ENCODE assay signal across 16 cellular contexts in genomic region chr1:145719230-145720079, GRCh38. TPM values are rescaled to one million over a fixed set of nuclear protein-coding genes. Genes with fewer than 3 reads are reported as not detected.
DNase-seq lines count a peak whose midpoint lies in the region; ATAC-seq, FAIRE-seq and TF ChIP-seq lines count a peak whose summit lies in the region.
"Had no signal": no experiment of that assay in that cellular context is flagged by ENCODE, and none has a peak within 500 bp of the region (broad histone marks: within the 10 kb centered on the region; RNA-seq: fewer than 3 reads in every experiment).

A gene with protein sequence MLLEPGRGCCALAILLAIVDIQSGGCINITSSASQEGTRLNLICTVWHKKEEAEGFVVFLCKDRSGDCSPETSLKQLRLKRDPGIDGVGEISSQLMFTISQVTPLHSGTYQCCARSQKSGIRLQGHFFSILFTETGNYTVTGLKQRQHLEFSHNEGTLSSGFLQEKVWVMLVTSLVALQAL (plus strand): TSS chr1:145719499. CDS start chr1:145728328, 8,829 bp downstream.

- peak; percentile 9 for DNase-seq in activated naive CD4-positive, alpha-beta T cell treated with anti-CD3 and anti-CD28 coated beads for 36 hours
- no peak for DNase-seq in activated naive CD4-positive, alpha-beta T cell treated with anti-CD3 and anti-CD28 coated beads, Interleukin-2, amount 10 ng/mL, durations not matched to agents 7 days and 5 days
- DNase-seq in NB4 (ENCODE audit: low read depth) (peak; percentile 14), K562 (ENCODE audit: extremely low read depth in 1 of 4, low spot score in 3 of 4) (no peak), Kasumi-1 (lab: John Stamatoyannopoulos, UW) (no peak), testis (no peak)
- peak in 1 of 2 donors; percentile 58 for DNase-seq in stimulated activated effector memory CD8-positive, alpha-beta T cell treated with anti-CD3 and anti-CD28 coated beads, Interleukin-12 subunit alpha, Interleukin-12 subunit beta, amount 100 ng/mL, for 72 hours (ENCODE audit: low spot score in 2 of 2)
- no peak for DNase-seq in naive thymus-derived CD4-positive, alpha-beta T cell
- DNase-seq: NCI-H1930, pancreas, upper lobe of left lung had no signal

- CTCF ChIA-PET in activated naive CD4-positive, alpha-beta T cell treated with anti-CD3 and anti-CD28 coated beads for 36 hours (lab: Charles Lee) = interaction anchor here (1.0 to 1.4 kb wide), 5 partner anchors 11 to 127 kb away, joined by 3 to 5 read pairs (median 4); partner anchors contain the start of gene NUDT17
- CTCF ChIA-PET in activated naive CD4-positive, alpha-beta T cell treated with anti-CD3 and anti-CD28 coated beads, Interleukin-2, amount 10 ng/mL, durations not matched to agents 7 days and 5 days (lab: Charles Lee) = interaction anchor here (1.3 to 1.5 kb wide), 3 partner anchors 8 to 86 kb away, joined by 3 to 4 read pairs (median 4); no protein-coding TSS in a partner anchor
- CTCF ChIA-PET in K562 (lab: Yijun Ruan, JAX; ENCODE audit: low intra/inter-chr PET ratio) = interaction anchor here (1.2 kb wide), 1 partner anchor 9 kb away, joined by 4 read pairs; no protein-coding TSS in a partner anchor
- CTCF ChIA-PET in naive thymus-derived CD4-positive, alpha-beta T cell (lab: Charles Lee) = no interaction called here

- H3K4me1 ChIP-seq in K562 (replicated peaks in 1 of 2; ENCODE audit: control insufficient read depth in 2 of 2, insufficient read depth in 2 of 2, low read length in 2 of 2) (peaks cover 4 to 9% of the 10 kb centered on the region in 2 experiments; a peak in 3 of 5 replicates), testis (peaks cover 6% of the 10 kb centered on the region)
- H3K4me1 ChIP-seq in naive thymus-derived CD4-positive, alpha-beta T cell (ENCODE audit: control insufficient read depth in 2 of 2, insufficient read depth in 2 of 2, low read length in 2 of 2) = peaks cover 4 to 18% of the 10 kb centered on the region in 2 donors

- no peak for TF ChIP-seq CTCF in NB4 (IDR thresholded peaks at IDR 0.05; ENCODE audit: low read depth, low read length)
- no peak for TF ChIP-seq CTCF in K562 (IDR thresholded peaks at IDR 0.05 in 2 of 3, conservative IDR thresholded peaks at IDR 0.05 in 1 of 3; ENCODE audit: insufficient read depth in 2 of 3, low read depth in 1 of 3, low read length in 3 of 3)
- no peak for TF ChIP-seq CTCF in testis (IDR thresholded peaks at IDR 0.05)

- peaks cover 17% of the 10 kb centered on the region for H3K27me3 Mint-ChIP-seq in activated naive CD4-positive, alpha-beta T cell treated with anti-CD3 and anti-CD28 coated beads for 36 hours (ENCODE audit: low read depth)
- peaks cover 30% of the 10 kb centered on the region for H3K27me3 Mint-ChIP-seq in activated naive CD4-positive, alpha-beta T cell treated with anti-CD3 and anti-CD28 coated beads, Interleukin-2, amount 10 ng/mL, durations not matched to agents 7 days and 5 days
- peaks cover 15 to 31% (median 27%) of the 10 kb centered on the region in 5 donors for H3K27me3 Mint-ChIP-seq in naive thymus-derived CD4-positive, alpha-beta T cell

- no peak within 1 kb of the TSS for H3K27ac Mint-ChIP-seq in activated naive CD4-positive, alpha-beta T cell treated with anti-CD3 and anti-CD28 coated beads for 36 hours
- no peak within 1 kb of the TSS for H3K27ac Mint-ChIP-seq in activated naive CD4-positive, alpha-beta T cell treated with anti-CD3 and anti-CD28 coated beads, Interleukin-2, amount 10 ng/mL, durations not matched to agents 7 days and 5 days
- no peak within 1 kb of the TSS for H3K27ac Mint-ChIP-seq in stimulated activated effector memory CD8-positive, alpha-beta T cell treated with anti-CD3 and anti-CD28 coated beads, Interleukin-12 subunit alpha, Interleukin-12 subunit beta, amount 100 ng/mL, for 72 hours
- H3K27ac Mint-ChIP-seq in naive thymus-derived CD4-positive, alpha-beta T cell = peak within 1 kb of the TSS in 1 of 9 donors; percentile 1

- no peak for FAIRE-seq in K562 (lab: Jason Lieb, UNC)
- FAIRE-seq: GM19239, H1, pancreas had no signal

- no peaks in the 10 kb centered on the region for H3K9me1 ChIP-seq in K562 (ENCODE audit: control insufficient read depth, insufficient read depth, low read length)

- POLR2A ChIA-PET in K562 (lab: Yijun Ruan, JAX) = interaction anchor here (0.6 to 1.1 kb wide), 2 partner anchors 14 to 306 kb away, joined by 3 read pairs; no protein-coding TSS in a partner anchor
- POLR2A ChIA-PET in naive thymus-derived CD4-positive, alpha-beta T cell (lab: Charles Lee) = no interaction called here

- H3K79me2 ChIP-seq in K562 (ENCODE audit: control insufficient read depth, insufficient read depth, low read length) = no peaks in the 10 kb centered on the region

- 0 out of 2 replicates have a peak within 1 kb of the TSS, but pooled peaks have one; percentile 33 for H2AFZ ChIP-seq in K562 (ENCODE audit: low read depth, low read length)

- H3K4me3 ChIP-seq in NB4 (ENCODE audit: low read depth, low read length) = no peak within 1 kb of the TSS
- H3K4me3 ChIP-seq in K562 = no peak within 1 kb of the TSS
- H3K4me3 ChIP-seq in testis = no peak within 1 kb of the TSS
- H3K4me3 ChIP-seq in naive thymus-derived CD4-positive, alpha-beta T cell (ENCODE audit: low read length) = no peak within 1 kb of the TSS

- no peaks in the 10 kb centered on the region for H3K36me3 ChIP-seq in K562 (ENCODE audit: control insufficient read depth, insufficient read depth, low read length)
- no peaks in the 10 kb centered on the region for H3K36me3 ChIP-seq in testis (ENCODE audit: low read depth, missing control alignments)
- H3K36me3 ChIP-seq in naive thymus-derived CD4-positive, alpha-beta T cell (ENCODE audit: control insufficient read depth in 2 of 3, insufficient read depth in 3 of 3, low read length in 3 of 3) = no peaks in the 10 kb centered on the region
- H3K36me3 ChIP-seq: gastroesophageal sphincter, pancreas, upper lobe of left lung had no signal

- TF ChIP-seq EP300 in K562 (IDR thresholded peaks at IDR 0.05; ENCODE audit: low read length) = no peak

- TF ChIP-seq RAD21 in K562 (CRISPR knock-in tag; conservative IDR thresholded peaks at IDR 0.05 in 1 of 2, IDR thresholded peaks at IDR 0.05 in 1 of 2) = no peak

- no peak for TF ChIP-seq POLR2A in NB4 (IDR thresholded peaks at IDR 0.05; ENCODE audit: extremely low read depth, insufficient read length)
- no peak for TF ChIP-seq POLR2A in K562 (conservative IDR thresholded peaks at IDR 0.05)
- no peak for TF ChIP-seq POLR2A in testis (IDR thresholded peaks at IDR 0.05)

- H3K9me3 Mint-ChIP-seq in activated naive CD4-positive, alpha-beta T cell treated with anti-CD3 and anti-CD28 coated beads for 36 hours = no peaks in the 10 kb centered on the region
- no peaks in the 10 kb centered on the region for H3K9me3 Mint-ChIP-seq in activated naive CD4-positive, alpha-beta T cell treated with anti-CD3 and anti-CD28 coated beads, Interleukin-2, amount 10 ng/mL, durations not matched to agents 7 days and 5 days
- no peaks in the 10 kb centered on the region for H3K9me3 Mint-ChIP-seq in stimulated activated effector memory CD8-positive, alpha-beta T cell treated with anti-CD3 and anti-CD28 coated beads, Interleukin-12 subunit alpha, Interleukin-12 subunit beta, amount 100 ng/mL, for 72 hours
- H3K9me3 Mint-ChIP-seq in naive thymus-derived CD4-positive, alpha-beta T cell = no peaks in the 10 kb centered on the region

- intact Hi-C loops in activated naive CD4-positive, alpha-beta T cell treated with anti-CD3 and anti-CD28 coated beads for 36 hours (cut with micrococcal nuclease) = loop anchor here (5.0 to 10.0 kb wide), 2 partner anchors 33 to 125 kb away; no protein-coding TSS in a partner anchor
- intact Hi-C loops in K562 (cut with micrococcal nuclease) (loop anchor here (5.0 to 10.0 kb wide), 2 partner anchors 122 to 295 kb away; no protein-coding TSS in a partner anchor), testis (cut with DNase I; ENCODE audit: low total_unique reads) (no loop called here)
- intact Hi-C loops in naive thymus-derived CD4-positive, alpha-beta T cell (cut with micrococcal nuclease) = loop anchor here in 1 of 2 donors (10.0 kb wide), 1 partner anchor 125 kb away; no protein-coding TSS in a partner anchor

- no peaks in the 10 kb centered on the region for H4K20me1 ChIP-seq in K562 (replicated peaks; ENCODE audit: control insufficient read depth, insufficient read depth, low read length)

- WGBS in K562 (ENCODE audit: insufficient coverage, low coverage, missing lambda C conversion rate) = 18% methylated on average over 12 of the region's 12 CpGs
- 92 to 93% methylated on average over 10 to 12 of the region's 12 CpGs for WGBS in testis, 2 donors

- H3K4me3 Mint-ChIP-seq in activated naive CD4-positive, alpha-beta T cell treated with anti-CD3 and anti-CD28 coated beads for 36 hours = no peak within 1 kb of the TSS
- H3K4me3 Mint-ChIP-seq in activated naive CD4-positive, alpha-beta T cell treated with anti-CD3 and anti-CD28 coated beads, Interleukin-2, amount 10 ng/mL, durations not matched to agents 7 days and 5 days = no peak within 1 kb of the TSS
- peak within 1 kb of the TSS; percentile 75 for H3K4me3 Mint-ChIP-seq in stimulated activated effector memory CD8-positive, alpha-beta T cell treated with anti-CD3 and anti-CD28 coated beads, Interleukin-12 subunit alpha, Interleukin-12 subunit beta, amount 100 ng/mL, for 72 hours
- H3K4me3 Mint-ChIP-seq in naive thymus-derived CD4-positive, alpha-beta T cell = peak within 1 kb of the TSS in 2 of 10 donors; percentile 60 to 83

- H3K9ac ChIP-seq in K562 (ENCODE audit: insufficient read depth in 1 of 2, low read depth in 2 of 2, low read length in 2 of 2) = peak within 1 kb of the TSS in 1 of 2 experiments; percentile 50; a peak in 1 of 4 replicates

- H3K27me3 ChIP-seq in K562 (ENCODE audit: control insufficient read depth in 2 of 2, insufficient read depth in 2 of 2, low read length in 2 of 2) (0 out of 5 replicates have a peak, but pooled peaks cover 0 to 6% of the 10 kb centered on the region in 2 experiments), testis (no peaks in the 10 kb centered on the region)
- H3K27me3 ChIP-seq in naive thymus-derived CD4-positive, alpha-beta T cell (ENCODE audit: control insufficient read depth in 2 of 2, insufficient read depth in 2 of 2, low read length in 2 of 2) = no peaks in the 10 kb centered on the region
- H3K27me3 ChIP-seq: gastroesophageal sphincter, pancreas, upper lobe of left lung had no signal

- no peaks in the 10 kb centered on the region for H3K36me3 Mint-ChIP-seq in activated naive CD4-positive, alpha-beta T cell treated with anti-CD3 and anti-CD28 coated beads for 36 hours (ENCODE audit: low read depth)
- no peaks in the 10 kb centered on the region for H3K36me3 Mint-ChIP-seq in activated naive CD4-positive, alpha-beta T cell treated with anti-CD3 and anti-CD28 coated beads, Interleukin-2, amount 10 ng/mL, durations not matched to agents 7 days and 5 days
- peaks cover 4% of the 10 kb centered on the region for H3K36me3 Mint-ChIP-seq in stimulated activated effector memory CD8-positive, alpha-beta T cell treated with anti-CD3 and anti-CD28 coated beads, Interleukin-12 subunit alpha, Interleukin-12 subunit beta, amount 100 ng/mL, for 72 hours
- no peaks in the 10 kb centered on the region for H3K36me3 Mint-ChIP-seq in naive thymus-derived CD4-positive, alpha-beta T cell

- ATAC-seq in K562 = no peak
- ATAC-seq in stimulated activated effector memory CD8-positive, alpha-beta T cell treated with anti-CD3 and anti-CD28 coated beads, Interleukin-12 subunit alpha, Interleukin-12 subunit beta, amount 100 ng/mL, for 72 hours = peak; percentile 80
- no peak for ATAC-seq in naive thymus-derived CD4-positive, alpha-beta T cell
- ATAC-seq: gastroesophageal sphincter, pancreas had no signal

- in situ Hi-C loops in K562 (cut with MboI) = no loop called here

- BruUV-seq in K562 (replicated peaks; lab: Mats Ljungman, UMichigan) = no TSS peak

- no peak within 1 kb of the TSS for H3K4me2 ChIP-seq in K562 (ENCODE audit: insufficient read depth, low read length)

- peaks cover 11% of the 10 kb centered on the region for H3K4me1 Mint-ChIP-seq in activated naive CD4-positive, alpha-beta T cell treated with anti-CD3 and anti-CD28 coated beads for 36 hours (ENCODE audit: low read depth)
- H3K4me1 Mint-ChIP-seq in activated naive CD4-positive, alpha-beta T cell treated with anti-CD3 and anti-CD28 coated beads, Interleukin-2, amount 10 ng/mL, durations not matched to agents 7 days and 5 days = peaks cover 17% of the 10 kb centered on the region
- peaks cover 56% of the 10 kb centered on the region for H3K4me1 Mint-ChIP-seq in stimulated activated effector memory CD8-positive, alpha-beta T cell treated with anti-CD3 and anti-CD28 coated beads, Interleukin-12 subunit alpha, Interleukin-12 subunit beta, amount 100 ng/mL, for 72 hours
- H3K4me1 Mint-ChIP-seq in naive thymus-derived CD4-positive, alpha-beta T cell = peaks cover 3 to 33% (median 9%) of the 10 kb centered on the region in 7 donors

- no peak within 1 kb of the TSS for H3K27ac ChIP-seq in K562 (ENCODE audit: extremely low read depth, low read depth, low read length)
- H3K27ac ChIP-seq in testis = no peak within 1 kb of the TSS
- no peak within 1 kb of the TSS for H3K27ac ChIP-seq in naive thymus-derived CD4-positive, alpha-beta T cell (ENCODE audit: low read depth, low read length)
- H3K27ac ChIP-seq: HL-60, pancreas, upper lobe of left lung had no signal

- H3K9me3 ChIP-seq in K562 (replicated peaks; ENCODE audit: control insufficient read depth, insufficient read depth, low read depth, low read length) (no peaks in the 10 kb centered on the region), testis (no peaks in the 10 kb centered on the region)
- no peaks in the 10 kb centered on the region for H3K9me3 ChIP-seq in naive thymus-derived CD4-positive, alpha-beta T cell (ENCODE audit: control insufficient read depth in 2 of 3, low read length in 3 of 3)
- H3K9me3 ChIP-seq: gastroesophageal sphincter, pancreas, upper lobe of left lung had no signal

RNA-seq across cellular contexts. Expression of the gene that starts here (rescaled TPM):
- total RNA-seq in activated naive CD4-positive, alpha-beta T cell treated with anti-CD3 and anti-CD28 coated beads for 36 hours = not detected
- total RNA-seq in K562 (2011; cell fraction: chromatin; rRNA removed; ENCODE audit: low replicate concordance) = not detected in 2 replicates
- not detected in 2 replicates for total RNA-seq in K562 (2011; cell fraction: nucleolus; rRNA removed)
- total RNA-seq in K562 (2011; cell fraction: nucleoplasm; rRNA removed) = not detected in 2 replicates
- total RNA-seq in K562 (2014; rRNA removed) (not detected in 2 replicates), K562 (2014; rRNA removed; fragmentation: Illumina TruSeq; extraction: Trizol) (not detected in 2 replicates), K562 (2015; rRNA removed; fragmentation: Illumina TruSeq; extraction: Trizol) (not detected in 2 replicates), K562 (2021) (not detected in 2 replicates), testis (under 1 TPM in 1 of 2 donors, not detected in 1; 0.31 TPM)
- polyA plus RNA-seq in K562 (2011; rRNA removed) (0.05 TPM in 1 of 2 replicates, not detected in the other), K562 (2014; fragmentation: Illumina TruSeq; extraction: Trizol) (not detected in 2 replicates), K562 (2014; fragmentation: Nextera tagmentation; extraction: Ambion mirVana) (under 1 TPM in 1 of 2 experiments, not detected in 1; 0.01 TPM), K562 (2014; rRNA removed) (not detected in 2 replicates), testis (ENCODE audit: insufficient read depth, low read depth, low replicate concordance) (0.45 TPM)
- not detected in 2 replicates for polyA plus RNA-seq in K562 (2011; cell fraction: cytosol; rRNA removed)
- polyA plus RNA-seq in K562 (2011; cell fraction: nucleus; rRNA removed) = not detected in 2 replicates
- 0.17 and 0.22 TPM in 2 replicates for polyA plus RNA-seq in K562 (2012)
- polyA minus RNA-seq in K562 (2011; rRNA and poly(A)+ RNA removed) = not detected in 2 replicates
- not detected in 2 replicates for polyA minus RNA-seq in K562 (2011; cell fraction: cytosol; rRNA and poly(A)+ RNA removed)
- polyA minus RNA-seq in K562 (2011; cell fraction: nucleus; rRNA and poly(A)+ RNA removed) = not detected in 2 replicates
- total RNA-seq in naive thymus-derived CD4-positive, alpha-beta T cell = 10 to 100 TPM in 1 of 5 experiments, 1 to 10 TPM in 1, under 1 TPM in 1, not detected in 2; 0.34 to 12.0 (median 1.5) TPM
- under 1 TPM; 0.15 to 0.22 TPM for polyA plus RNA-seq in naive thymus-derived CD4-positive, alpha-beta T cell
- total RNA-seq: H1, LHCN-M2 had no signal
- polyA plus RNA-seq: H1 had no signal

Comparison
In these comparisons a context has a peak if more than half of its experiments do, and no peak if none do; other contexts are left out.
1. Peak in DNase-seq in activated naive CD4-positive, alpha-beta T cell treated with anti-CD3 and anti-CD28 coated beads for 36 hours; RNA of the gene not detected or under 1 TPM.